In the genomic region with DNA sequence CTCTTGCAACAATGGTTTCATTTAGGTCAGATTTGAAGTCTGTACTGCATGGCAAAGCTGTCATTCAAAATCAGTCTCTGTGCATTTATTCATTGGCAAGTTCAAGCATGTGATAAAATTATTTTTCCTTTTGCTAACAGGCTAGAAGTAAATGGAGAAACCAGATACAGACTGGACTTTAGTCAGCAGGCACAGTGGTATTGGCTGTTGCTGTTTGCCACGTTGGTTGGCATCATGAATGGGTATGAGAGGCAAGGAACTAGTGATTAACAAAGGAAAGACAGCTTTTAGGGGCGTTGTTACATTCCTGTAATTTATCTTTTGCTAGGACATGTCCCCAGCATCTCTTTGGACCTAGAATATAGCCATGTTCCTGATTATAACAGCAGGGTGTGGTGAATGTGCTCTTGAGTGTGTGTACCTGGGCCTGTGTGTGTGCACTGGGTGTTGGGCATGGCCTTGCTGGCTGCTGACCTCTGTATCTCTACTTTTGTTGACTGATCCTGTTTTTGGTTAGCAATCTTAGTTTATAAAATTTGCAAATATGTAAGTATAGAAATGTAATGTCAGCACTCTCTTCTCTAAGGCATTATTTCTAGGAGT, we compare ENCODE assay signal across 2 cellular contexts.
A peak's percentile ranks its signal among the peaks of the same experiment; 100 is the strongest.
TF ChIP-seq lines count a peak whose summit lies in the region.

No MANE protein-coding gene starts in this region.

TF ChIP-seq in IMR-90, 13 proteins besides CTCF, POLR2A, EP300 and RAD21:
- no peak for TF ChIP-seq FOS (IDR thresholded peaks at IDR 0.05; ENCODE audit: low read depth, low read length)
- TF ChIP-seq MAZ (IDR thresholded peaks at IDR 0.05; ENCODE audit: borderline replicate concordance, low read depth, low read length), result no peak
- TF ChIP-seq NFE2L2 (IDR thresholded peaks at IDR 0.05; ENCODE audit: low read depth, low read length), result no peak
- no peak for TF ChIP-seq MAFK (IDR thresholded peaks at IDR 0.05; ENCODE audit: low read depth, low read length)
- TF ChIP-seq ELK1 (IDR thresholded peaks at IDR 0.05; ENCODE audit: borderline replicate concordance, low read depth, low read length), result no peak
- TF ChIP-seq RFX5 (IDR thresholded peaks at IDR 0.05; ENCODE audit: low read depth, low read length), result no peak
- TF ChIP-seq SMC3 (IDR thresholded peaks at IDR 0.05; ENCODE audit: low read depth, low read length), result no peak
- no peak for TF ChIP-seq MXI1 (IDR thresholded peaks at IDR 0.05; ENCODE audit: borderline replicate concordance, low read depth, low read length)
- no peak for TF ChIP-seq BHLHE40 (IDR thresholded peaks at IDR 0.05; ENCODE audit: low read depth, low read length)
- TF ChIP-seq RCOR1 (IDR thresholded peaks at IDR 0.05; ENCODE audit: insufficient replicate concordance, low read length), result no peak
- no peak for TF ChIP-seq CEBPB (IDR thresholded peaks at IDR 0.05; ENCODE audit: low read depth, low read length)
- no peak for TF ChIP-seq CHD1 (IDR thresholded peaks at IDR 0.05; ENCODE audit: low read depth, low read length)
- TF ChIP-seq, protein P1, sequence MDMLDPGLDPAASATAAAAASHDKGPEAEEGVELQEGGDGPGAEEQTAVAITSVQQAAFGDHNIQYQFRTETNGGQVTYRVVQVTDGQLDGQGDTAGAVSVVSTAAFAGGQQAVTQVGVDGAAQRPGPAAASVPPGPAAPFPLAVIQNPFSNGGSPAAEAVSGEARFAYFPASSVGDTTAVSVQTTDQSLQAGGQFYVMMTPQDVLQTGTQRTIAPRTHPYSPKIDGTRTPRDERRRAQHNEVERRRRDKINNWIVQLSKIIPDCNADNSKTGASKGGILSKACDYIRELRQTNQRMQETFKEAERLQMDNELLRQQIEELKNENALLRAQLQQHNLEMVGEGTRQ (IDR thresholded peaks at IDR 0.05; ENCODE audit: low read depth, low read length), result no peak

TF ChIP-seq in K562, 482 proteins besides CTCF, POLR2A, EP300 and RAD21:
- TF ChIP-seq ZNF436 (CRISPR knock-in tag; IDR thresholded peaks at IDR 0.05) (no peak), TARDBP (IDR thresholded peaks at IDR 0.05) (no peak), ZNF316 (IDR thresholded peaks at IDR 0.05) (peak; percentile 39; the same call in 1 of the 2 replicates), C11orf30 (IDR thresholded peaks at IDR 0.05; ENCODE audit: low read depth) (0 out of 2 replicates have a peak, but pooled peaks have one; percentile 6)
- TF ChIP-seq, protein P2, sequence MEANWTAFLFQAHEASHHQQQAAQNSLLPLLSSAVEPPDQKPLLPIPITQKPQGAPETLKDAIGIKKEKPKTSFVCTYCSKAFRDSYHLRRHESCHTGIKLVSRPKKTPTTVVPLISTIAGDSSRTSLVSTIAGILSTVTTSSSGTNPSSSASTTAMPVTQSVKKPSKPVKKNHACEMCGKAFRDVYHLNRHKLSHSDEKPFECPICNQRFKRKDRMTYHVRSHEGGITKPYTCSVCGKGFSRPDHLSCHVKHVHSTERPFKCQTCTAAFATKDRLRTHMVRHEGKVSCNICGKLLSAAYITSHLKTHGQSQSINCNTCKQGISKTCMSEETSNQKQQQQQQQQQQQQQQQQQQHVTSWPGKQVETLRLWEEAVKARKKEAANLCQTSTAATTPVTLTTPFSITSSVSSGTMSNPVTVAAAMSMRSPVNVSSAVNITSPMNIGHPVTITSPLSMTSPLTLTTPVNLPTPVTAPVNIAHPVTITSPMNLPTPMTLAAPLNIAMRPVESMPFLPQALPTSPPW (CRISPR knock-in tag; IDR thresholded peaks at IDR 0.05), result no peak
